8 cellular contexts compared by ENCODE assay signal in genomic region chr1:229035054-229035747, GRCh38.
DNase-seq lines count a peak whose midpoint lies in the region; ATAC-seq lines count a peak whose summit lies in the region.
"Had no signal": no experiment of that assay in that cellular context is flagged by ENCODE, and none has a peak within 500 bp of the region (broad histone marks: within the 10 kb centered on the region; RNA-seq: fewer than 3 reads in every experiment).

No MANE protein-coding gene starts in this region.

- no CpG with 5 or more reads among the region's 6 CpGs for WGBS in mesendoderm (ENCODE audit: extremely low coverage, insufficient coverage, low lambda C conversion rate)

- H3K36me3 ChIP-seq in mesendoderm (ENCODE audit: control insufficient read depth, insufficient read depth, low read length): no peaks in the 10 kb centered on the region

- no peak overlapping the region for H3K4me3 ChIP-seq in mesendoderm (ENCODE audit: low read length)

- H2BK5ac ChIP-seq in mesendoderm (ENCODE audit: low read length): no peak overlapping the region

- ATAC-seq in GM18861 (IDR thresholded peaks at IDR 0.05; ENCODE audit: unreplicated experiment) (peak; percentile 91), GM21576 (IDR thresholded peaks at IDR 0.05; ENCODE audit: unreplicated experiment) (peak; percentile 95), HG03432 (IDR thresholded peaks at IDR 0.05; ENCODE audit: unreplicated experiment) (peak; percentile 97)

- no peaks in the 10 kb centered on the region for H3K79me2 ChIP-seq in mesendoderm (ENCODE audit: control insufficient read depth, insufficient read depth, low read length)

- no peak overlapping the region for H2BK120ac ChIP-seq in mesendoderm (ENCODE audit: low read depth, low read length)

- H3K27me3 ChIP-seq in mesendoderm (ENCODE audit: insufficient read depth, low read length, poor library complexity): no peaks in the 10 kb centered on the region

- no peak overlapping the region for H3K18ac ChIP-seq in mesendoderm (ENCODE audit: low read length)

- no peaks in the 10 kb centered on the region for H3K79me1 ChIP-seq in mesendoderm (ENCODE audit: low read length)

- no peak overlapping the region for H3K4me2 ChIP-seq in mesendoderm (ENCODE audit: low read length)

- H3K4ac ChIP-seq in mesendoderm (ENCODE audit: low read depth, low read length): no peak overlapping the region

- no peak overlapping the region for H4K8ac ChIP-seq in mesendoderm (ENCODE audit: low read depth, low read length)

- H3K23ac ChIP-seq in mesendoderm (ENCODE audit: low read length): no peak overlapping the region

- peak overlapping the region; percentile 57 for H2BK15ac ChIP-seq in mesendoderm (replicated peaks; ENCODE audit: low read depth)

- no peak overlapping the region for H3K56ac ChIP-seq in mesendoderm (ENCODE audit: low read length)

- no peak overlapping the region for H2AK5ac ChIP-seq in mesendoderm (ENCODE audit: low read length)

- H4K5ac ChIP-seq in mesendoderm (ENCODE audit: low read length): no peak overlapping the region

- no peak overlapping the region for H3K27ac ChIP-seq in mesendoderm (ENCODE audit: low read depth, low read length)

- H3K9ac ChIP-seq in mesendoderm (ENCODE audit: low read length): no peak overlapping the region

- DNase-seq in mesendoderm: no peak
- no peak for DNase-seq in NCI-H748 treated with DMSO at 0.1 percent for 48 hours (lab: John Stamatoyannopoulos, UW)
- no peak for DNase-seq in NK-92 treated with Interleukin-12 subunit alpha and Interleukin-12 subunit beta, amount 100 ng/mL, for 24 hours (lab: John Stamatoyannopoulos, UW)
- DNase-seq in NCI-H187 (lab: John Stamatoyannopoulos, UW): no peak
- DNase-seq: occipital lobe had no signal

- H3K4me1 ChIP-seq in mesendoderm (ENCODE audit: control insufficient read depth, low read depth, low read length): no peaks in the 10 kb centered on the region
